In the genomic region with DNA sequence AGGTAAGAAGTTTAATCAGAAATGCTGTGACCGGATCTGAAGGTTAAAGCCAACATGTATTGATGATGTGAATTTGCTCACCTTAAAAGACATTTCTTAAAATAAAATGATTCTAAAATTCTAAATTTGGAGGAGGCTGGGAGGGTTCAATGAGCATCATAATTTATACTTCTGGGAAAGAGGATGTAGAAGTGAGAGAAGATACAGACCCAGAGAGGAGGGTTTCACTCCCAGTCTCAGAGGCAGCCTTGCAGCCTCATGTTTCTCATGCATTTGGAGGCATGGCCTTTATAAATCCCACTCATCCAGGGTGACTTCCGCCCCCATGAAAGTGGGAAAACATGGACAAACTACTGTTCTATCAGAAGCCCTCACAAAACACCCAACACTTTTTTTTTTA, we compare ENCODE assay signal across 14 cellular contexts.
A peak's percentile ranks its signal among the peaks of the same experiment; 100 is the strongest.
DNase-seq lines count a peak whose midpoint lies in the region; ATAC-seq and TF ChIP-seq lines count a peak whose summit lies in the region.
"Had no signal": no experiment of that assay in that cellular context is flagged by ENCODE, and none has a peak within 500 bp of the region (broad histone marks: within the 10 kb centered on the region; RNA-seq: fewer than 3 reads in every experiment).

No MANE protein-coding gene starts in this region.

- peak overlapping the region in 3 of 4 donors; percentile 44 to 73 (median 61) for H3K27ac ChIP-seq in gastroesophageal sphincter
- H3K27ac ChIP-seq: right atrium auricular region, SJCRH30 had no signal

- 85 to 96% methylated on average over 2 of the region's 2 CpGs for WGBS in gastroesophageal sphincter (ENCODE audit: low coverage in 1 of 2), 2 donors

- no peak overlapping the region for H3K4me3 ChIP-seq in gastroesophageal sphincter
- H3K4me3 ChIP-seq: right atrium auricular region, SJCRH30 had no signal

- TF ChIP-seq CTCF in gastroesophageal sphincter (IDR thresholded peaks at IDR 0.05) = no peak

- H3K36me3 ChIP-seq in gastroesophageal sphincter = no peaks in the 10 kb centered on the region
- H3K36me3 ChIP-seq: right atrium auricular region, SJCRH30 had no signal

- in situ Hi-C loops in ACHN (cut with HindIII; ENCODE audit: low pct_ligation_motif_present, low pct_unique_long_range_greater_than_20kb, low sequenced_read_pairs) = no loop called here

- no peak for TF ChIP-seq POLR2A in gastroesophageal sphincter (IDR thresholded peaks at IDR 0.05)

- H3K9me3 ChIP-seq in gastroesophageal sphincter = no peaks in the 10 kb centered on the region
- H3K9me3 ChIP-seq: right atrium auricular region, SJCRH30 had no signal

- ATAC-seq in GM18870 (IDR thresholded peaks at IDR 0.05; ENCODE audit: unreplicated experiment) (peak; percentile 48), GM21619 (IDR thresholded peaks at IDR 0.05; ENCODE audit: unreplicated experiment) (peak; percentile 58), HG03159 (IDR thresholded peaks at IDR 0.05; ENCODE audit: unreplicated experiment) (peak; percentile 64), gastroesophageal sphincter (no peak)

- H3K4me1 ChIP-seq in gastroesophageal sphincter = peaks cover 2 to 19% (median 5%) of the 10 kb centered on the region in 3 donors
- H3K4me1 ChIP-seq: SJCRH30 had no signal

- no peak for TF ChIP-seq EP300 in gastroesophageal sphincter (IDR thresholded peaks at IDR 0.05)

- DNase-seq in ACHN (no peak), T-helper 1 cell (no peak), hepatic stellate cell (ENCODE audit: low spot score) (no peak)
- no peak for DNase-seq in activated CD4-positive, alpha-beta T cell treated with anti-CD3 and anti-CD28 coated beads, Interleukin-2, amount 50 U/mL, for 48 hours
- DNase-seq: activated gamma-delta T cell treated with Interleukin-2 at 50 U/mL for 16 hours, caudate nucleus, kidney, NCI-H510A, SJCRH30 had no signal

- H3K27me3 ChIP-seq in gastroesophageal sphincter = no peaks in the 10 kb centered on the region
- H3K27me3 ChIP-seq: right atrium auricular region, SJCRH30 had no signal
